8 cellular contexts compared by ENCODE assay signal in the genomic region with DNA sequence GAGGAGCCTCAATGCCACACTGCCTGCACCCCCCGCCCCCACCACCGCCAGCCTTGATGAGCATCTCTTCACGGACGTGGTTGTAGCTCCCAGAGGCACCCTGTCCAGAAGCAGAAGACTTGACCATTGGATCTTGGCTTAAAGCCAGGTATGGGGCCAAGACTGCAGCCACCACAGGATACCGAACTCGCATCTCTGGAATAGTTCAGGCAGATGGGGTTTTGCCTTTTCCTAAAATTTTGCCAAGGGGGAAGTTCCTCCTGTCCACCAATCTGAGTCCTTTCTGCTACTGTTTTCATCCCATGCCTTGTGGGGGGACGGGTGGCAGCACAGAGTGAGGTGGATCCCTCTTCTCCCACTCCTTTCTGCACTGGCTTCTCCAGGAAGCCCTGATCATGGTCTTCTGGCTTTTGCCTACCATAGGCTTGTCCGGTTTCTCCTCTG. TPM values are rescaled to one million over a fixed set of nuclear protein-coding genes. Genes with fewer than 3 reads are reported as not detected.
DNase-seq lines count a peak whose midpoint lies in the region; ATAC-seq, FAIRE-seq and TF ChIP-seq lines count a peak whose summit lies in the region.

No MANE protein-coding gene starts in this region.

- TF ChIP-seq CTCF in keratinocyte (optimal IDR thresholded peaks at IDR 0.05 in 1 of 3, IDR thresholded peaks at IDR 0.05 in 1 of 3, conservative IDR thresholded peaks at IDR 0.05 in 1 of 3; ENCODE audit: extremely low read depth in 1 of 3, insufficient read depth in 2 of 3, low read length in 3 of 3) (no peak), thoracic aorta (IDR thresholded peaks at IDR 0.05) (no peak)

- no peaks in the 10 kb centered on the region for H3K9me1 ChIP-seq in keratinocyte (ENCODE audit: control insufficient read depth, extremely low read depth, insufficient read depth, low read length)

- H3K4me1 ChIP-seq in keratinocyte (ENCODE audit: control insufficient read depth, extremely low read depth, insufficient read depth, low read length): peaks cover 74% of the 10 kb centered on the region
- peaks cover 13 to 55% of the 10 kb centered on the region in 2 donors for H3K4me1 ChIP-seq in thoracic aorta (ENCODE audit: control insufficient read depth in 1 of 2, low read depth in 2 of 2)

- peak overlapping the region; percentile 83 for H3K9ac ChIP-seq in keratinocyte (ENCODE audit: control insufficient read depth, extremely low read depth, insufficient read depth, low read length)

- peaks cover 45% of the 10 kb centered on the region for H3K4me1 Mint-ChIP-seq in activated CD4-positive, alpha-beta T cell treated with anti-CD3 and anti-CD28 coated beads, Interleukin-2, amount 10 ng/mL, durations not matched to agents 24 days and 14 days
- peaks cover 47% of the 10 kb centered on the region for H3K4me1 Mint-ChIP-seq in activated T-helper 2 cell treated with anti-CD3 and anti-CD28 coated beads, Interferon-gamma antibody, Interleukin-2, Interleukin-4, amounts not matched to agents 10 μg/mL and 5 μg/mL and 100 μg/mL, durations not matched to agents 14 hours and 24 hours and 36 hours (ENCODE audit: low read depth)

- H3K36me3 ChIP-seq in keratinocyte (ENCODE audit: control insufficient read depth in 2 of 2, extremely low read depth in 1 of 2, insufficient read depth in 2 of 2, low read length in 2 of 2) (peaks cover 0 to 5% of the 10 kb centered on the region in 2 experiments), thoracic aorta (no peaks in the 10 kb centered on the region)

- ATAC-seq in thoracic aorta (ENCODE audit: insufficient number of reproducible peaks, low FRiP score, low read depth): no peak

- no peaks in the 10 kb centered on the region for H4K20me1 ChIP-seq in keratinocyte (ENCODE audit: control insufficient read depth, extremely low read depth, insufficient read depth, low read length)

- intact Hi-C loops in activated CD4-positive, alpha-beta T cell treated with anti-CD3 and anti-CD28 coated beads, Interleukin-2, amount 10 ng/mL, durations not matched to agents 24 days and 14 days (cut with micrococcal nuclease): no loop called here
- intact Hi-C loops in activated T-helper 2 cell treated with anti-CD3 and anti-CD28 coated beads, Interferon-gamma antibody, Interleukin-2, Interleukin-4, amounts not matched to agents 10 μg/mL and 5 μg/mL and 100 μg/mL, durations not matched to agents 14 hours and 24 hours and 36 hours (cut with micrococcal nuclease): no loop called here

- dilution Hi-C loops in keratinocyte (cut with MboI; ENCODE audit: extremely low pct_ligation_motif_present, low sequenced_read_pairs): loop anchor here (10.0 kb wide), 1 partner anchor 293 kb away; no protein-coding TSS in a partner anchor

- H3K27ac ChIP-seq in keratinocyte (ENCODE audit: control insufficient read depth, insufficient read depth, low read length) (peak overlapping the region; percentile 96), thoracic aorta (peak overlapping the region; percentile 56 to 63)

- no peak for DNase-seq in activated CD4-positive, alpha-beta T cell treated with anti-CD3 and anti-CD28 coated beads, Interleukin-2, amount 10 ng/mL, durations not matched to agents 24 days and 14 days
- no peak for DNase-seq in activated CD4-positive, alpha-beta T cell treated with anti-CD3 and anti-CD28 coated beads, Interleukin-2, amount 50 U/mL, for 4 hours
- DNase-seq in activated T-helper 2 cell treated with anti-CD3 and anti-CD28 coated beads, Interferon-gamma antibody, Interleukin-2, Interleukin-4, amounts not matched to agents 10 μg/mL and 5 μg/mL and 100 μg/mL, durations not matched to agents 14 hours and 24 hours and 36 hours (ENCODE audit: low spot score): no peak
- no peak for DNase-seq in keratinocyte (ENCODE audit: low read depth, low spot score)
- no peak for DNase-seq in thoracic aorta (ENCODE audit: low spot score)
- no peak for DNase-seq in GM03348 (ENCODE audit: low spot score)
- DNase-seq in nucleus accumbens (lab: John Stamatoyannopoulos, UW): no peak
- DNase-seq in mucosa of gallbladder (ENCODE audit: low spot score): no peak

- H3K27ac Mint-ChIP-seq in activated CD4-positive, alpha-beta T cell treated with anti-CD3 and anti-CD28 coated beads, Interleukin-2, amount 10 ng/mL, durations not matched to agents 24 days and 14 days: no peak overlapping the region
- no peak overlapping the region for H3K27ac Mint-ChIP-seq in activated T-helper 2 cell treated with anti-CD3 and anti-CD28 coated beads, Interferon-gamma antibody, Interleukin-2, Interleukin-4, amounts not matched to agents 10 μg/mL and 5 μg/mL and 100 μg/mL, durations not matched to agents 14 hours and 24 hours and 36 hours

- H3K4me3 ChIP-seq in keratinocyte (ENCODE audit: control insufficient read depth in 2 of 3, extremely low read depth in 1 of 3, insufficient read depth in 2 of 3, low read depth in 1 of 3, low read length in 3 of 3): peak overlapping the region; percentile 64 to 79 (median 70)
- H3K4me3 ChIP-seq in thoracic aorta: peak overlapping the region; percentile 91

- peak overlapping the region; percentile 79 for H3K4me2 ChIP-seq in keratinocyte (ENCODE audit: control insufficient read depth, extremely low read depth, insufficient read depth, low read depth, low read length)

- H3K9me3 Mint-ChIP-seq in activated CD4-positive, alpha-beta T cell treated with anti-CD3 and anti-CD28 coated beads, Interleukin-2, amount 10 ng/mL, durations not matched to agents 24 days and 14 days: no peaks in the 10 kb centered on the region
- H3K9me3 Mint-ChIP-seq in activated T-helper 2 cell treated with anti-CD3 and anti-CD28 coated beads, Interferon-gamma antibody, Interleukin-2, Interleukin-4, amounts not matched to agents 10 μg/mL and 5 μg/mL and 100 μg/mL, durations not matched to agents 14 hours and 24 hours and 36 hours: no peaks in the 10 kb centered on the region

- peak; percentile 74 for FAIRE-seq in keratinocyte (lab: Jason Lieb, UNC)

- H3K36me3 Mint-ChIP-seq in activated CD4-positive, alpha-beta T cell treated with anti-CD3 and anti-CD28 coated beads, Interleukin-2, amount 10 ng/mL, durations not matched to agents 24 days and 14 days (ENCODE audit: low read depth): peaks cover 3% of the 10 kb centered on the region
- H3K36me3 Mint-ChIP-seq in activated T-helper 2 cell treated with anti-CD3 and anti-CD28 coated beads, Interferon-gamma antibody, Interleukin-2, Interleukin-4, amounts not matched to agents 10 μg/mL and 5 μg/mL and 100 μg/mL, durations not matched to agents 14 hours and 24 hours and 36 hours (ENCODE audit: low read depth): peaks cover 11% of the 10 kb centered on the region

- H2AFZ ChIP-seq in keratinocyte (ENCODE audit: control insufficient read depth, low read length): no peak overlapping the region

- peaks cover 23% of the 10 kb centered on the region for H3K79me2 ChIP-seq in keratinocyte (ENCODE audit: control insufficient read depth, insufficient read depth, low read length)

- H3K27me3 ChIP-seq in keratinocyte (ENCODE audit: control insufficient read depth, extremely low read depth, insufficient read depth, low read length) (no peaks in the 10 kb centered on the region), thoracic aorta (replicated peaks; ENCODE audit: insufficient read depth) (no peaks in the 10 kb centered on the region)

- H3K27me3 Mint-ChIP-seq in activated CD4-positive, alpha-beta T cell treated with anti-CD3 and anti-CD28 coated beads, Interleukin-2, amount 10 ng/mL, durations not matched to agents 24 days and 14 days: peaks cover 4% of the 10 kb centered on the region
- no peaks in the 10 kb centered on the region for H3K27me3 Mint-ChIP-seq in activated T-helper 2 cell treated with anti-CD3 and anti-CD28 coated beads, Interferon-gamma antibody, Interleukin-2, Interleukin-4, amounts not matched to agents 10 μg/mL and 5 μg/mL and 100 μg/mL, durations not matched to agents 14 hours and 24 hours and 36 hours (ENCODE audit: low read depth)

- no peaks in the 10 kb centered on the region for H3K9me3 ChIP-seq in keratinocyte (ENCODE audit: control insufficient read depth, low read depth, low read length)
- no peaks in the 10 kb centered on the region for H3K9me3 ChIP-seq in thoracic aorta

- peak overlapping the region; percentile 82 for H3K4me3 Mint-ChIP-seq in activated CD4-positive, alpha-beta T cell treated with anti-CD3 and anti-CD28 coated beads, Interleukin-2, amount 10 ng/mL, durations not matched to agents 24 days and 14 days
- peak overlapping the region; percentile 82 for H3K4me3 Mint-ChIP-seq in activated T-helper 2 cell treated with anti-CD3 and anti-CD28 coated beads, Interferon-gamma antibody, Interleukin-2, Interleukin-4, amounts not matched to agents 10 μg/mL and 5 μg/mL and 100 μg/mL, durations not matched to agents 14 hours and 24 hours and 36 hours (ENCODE audit: low read depth)

RNA-seq across cellular contexts. Expression of gene CORO6, which starts 0.9 kb away (rescaled TPM):
- 5.6 and 6.4 TPM in 2 replicates for total RNA-seq in activated CD4-positive, alpha-beta T cell treated with anti-CD3 and anti-CD28 coated beads, Interleukin-2, amount 10 ng/mL, durations not matched to agents 24 days and 14 days
- 3.1 and 3.8 TPM in 2 replicates for total RNA-seq in activated T-helper 2 cell treated with anti-CD3 and anti-CD28 coated beads, Interferon-gamma antibody, Interleukin-2, Interleukin-4, amounts not matched to agents 10 μg/mL and 5 μg/mL and 100 μg/mL, durations not matched to agents 14 hours and 24 hours and 36 hours
- polyA plus RNA-seq in keratinocyte: 20.5 to 50.9 TPM (median 28.8 TPM) in 3 replicates
- polyA plus RNA-seq in keratinocyte (2011; ENCODE audit: low read depth): 6.6 TPM
- polyA plus RNA-seq in keratinocyte (2011; cell fraction: cytosol; rRNA removed): 9.2 and 10.8 TPM in 2 replicates
- polyA plus RNA-seq in keratinocyte (2011; cell fraction: nucleus; rRNA removed): 191 and 224 TPM in 2 replicates
- 14.6 and 16.8 TPM in 2 replicates for polyA plus RNA-seq in keratinocyte (2012; ENCODE audit: low replicate concordance)
- polyA minus RNA-seq in keratinocyte: 34.8 to 68.4 TPM (median 42.9 TPM) in 3 replicates
- 17.6 TPM for polyA minus RNA-seq in keratinocyte (2011; cell fraction: cytosol; rRNA and poly(A)+ RNA removed)
- 35.6 and 40.7 TPM in 2 replicates for polyA minus RNA-seq in keratinocyte (2011; cell fraction: nucleus; rRNA and poly(A)+ RNA removed)
- total RNA-seq in thoracic aorta (10 to 100 TPM; 35.5 to 55.0 TPM), mucosa of gallbladder (12.9 TPM)

RNA-seq across cellular contexts. Expression of gene ANKRD13B, which starts 28.8 kb away (rescaled TPM):
- 43.1 and 49.8 TPM in 2 replicates for total RNA-seq in activated CD4-positive, alpha-beta T cell treated with anti-CD3 and anti-CD28 coated beads, Interleukin-2, amount 10 ng/mL, durations not matched to agents 24 days and 14 days
- total RNA-seq in activated T-helper 2 cell treated with anti-CD3 and anti-CD28 coated beads, Interferon-gamma antibody, Interleukin-2, Interleukin-4, amounts not matched to agents 10 μg/mL and 5 μg/mL and 100 μg/mL, durations not matched to agents 14 hours and 24 hours and 36 hours: 34.1 and 41.6 TPM in 2 replicates
- polyA plus RNA-seq in keratinocyte: 3.7 to 6.5 TPM (median 5.0 TPM) in 3 replicates
- polyA plus RNA-seq in keratinocyte (2011; ENCODE audit: low read depth): 3.7 TPM
- 2.8 and 5.7 TPM in 2 replicates for polyA plus RNA-seq in keratinocyte (2011; cell fraction: cytosol; rRNA removed)
- polyA plus RNA-seq in keratinocyte (2011; cell fraction: nucleus; rRNA removed): 13.0 and 14.3 TPM in 2 replicates
- 6.7 and 7.8 TPM in 2 replicates for polyA plus RNA-seq in keratinocyte (2012; ENCODE audit: low replicate concordance)
- polyA minus RNA-seq in keratinocyte: 4.8 to 12.7 TPM (median 5.3 TPM) in 3 replicates
- polyA minus RNA-seq in keratinocyte (2011; cell fraction: cytosol; rRNA and poly(A)+ RNA removed): 12.9 TPM
- 6.2 and 9.9 TPM in 2 replicates for polyA minus RNA-seq in keratinocyte (2011; cell fraction: nucleus; rRNA and poly(A)+ RNA removed)
- total RNA-seq in thoracic aorta: 10 to 100 TPM; 11.5 to 35.5 TPM
- total RNA-seq in mucosa of gallbladder: 13.4 TPM

RNA-seq across cellular contexts. Expression of gene GIT1, which starts 32.3 kb away (rescaled TPM):
- total RNA-seq in activated CD4-positive, alpha-beta T cell treated with anti-CD3 and anti-CD28 coated beads, Interleukin-2, amount 10 ng/mL, durations not matched to agents 24 days and 14 days: 91.3 and 91.4 TPM in 2 replicates
- 67.3 and 72.4 TPM in 2 replicates for total RNA-seq in activated T-helper 2 cell treated with anti-CD3 and anti-CD28 coated beads, Interferon-gamma antibody, Interleukin-2, Interleukin-4, amounts not matched to agents 10 μg/mL and 5 μg/mL and 100 μg/mL, durations not matched to agents 14 hours and 24 hours and 36 hours
- 35.9 to 42.7 TPM (median 37.9 TPM) in 3 replicates for polyA plus RNA-seq in keratinocyte
- polyA plus RNA-seq in keratinocyte (2011; ENCODE audit: low read depth): 34.5 TPM
- polyA plus RNA-seq in keratinocyte (2011; cell fraction: cytosol; rRNA removed): 26.3 and 43.3 TPM in 2 replicates
- polyA plus RNA-seq in keratinocyte (2011; cell fraction: nucleus; rRNA removed): 55.9 and 64.8 TPM in 2 replicates
- 28.3 and 36.4 TPM in 2 replicates for polyA plus RNA-seq in keratinocyte (2012; ENCODE audit: low replicate concordance)
- polyA minus RNA-seq in keratinocyte: 43.0 to 93.0 TPM (median 49.5 TPM) in 3 replicates
- polyA minus RNA-seq in keratinocyte (2011; cell fraction: cytosol; rRNA and poly(A)+ RNA removed): 58.7 TPM
- 36.5 and 45.9 TPM in 2 replicates for polyA minus RNA-seq in keratinocyte (2011; cell fraction: nucleus; rRNA and poly(A)+ RNA removed)
- total RNA-seq in thoracic aorta (10 to 100 TPM; 24.1 to 35.3 TPM), mucosa of gallbladder (56.1 TPM)

RNA-seq across cellular contexts. Expression of gene TP53I13, which starts 53.3 kb away (rescaled TPM):
- 69.7 and 77.9 TPM in 2 replicates for total RNA-seq in activated CD4-positive, alpha-beta T cell treated with anti-CD3 and anti-CD28 coated beads, Interleukin-2, amount 10 ng/mL, durations not matched to agents 24 days and 14 days
- 78.2 and 84.8 TPM in 2 replicates for total RNA-seq in activated T-helper 2 cell treated with anti-CD3 and anti-CD28 coated beads, Interferon-gamma antibody, Interleukin-2, Interleukin-4, amounts not matched to agents 10 μg/mL and 5 μg/mL and 100 μg/mL, durations not matched to agents 14 hours and 24 hours and 36 hours
- polyA plus RNA-seq in keratinocyte: 11.9 to 34.7 TPM (median 14.5 TPM) in 3 replicates
- polyA plus RNA-seq in keratinocyte (2011; ENCODE audit: low read depth): 4.4 TPM
- polyA plus RNA-seq in keratinocyte (2011; cell fraction: cytosol; rRNA removed): 5.8 and 16.5 TPM in 2 replicates
- 71.4 and 101 TPM in 2 replicates for polyA plus RNA-seq in keratinocyte (2011; cell fraction: nucleus; rRNA removed)
- polyA plus RNA-seq in keratinocyte (2012; ENCODE audit: low replicate concordance): 17.7 and 24.8 TPM in 2 replicates
- polyA minus RNA-seq in keratinocyte: 10.9 to 22.2 TPM (median 13.1 TPM) in 3 replicates
- 39.5 TPM for polyA minus RNA-seq in keratinocyte (2011; cell fraction: cytosol; rRNA and poly(A)+ RNA removed)
- polyA minus RNA-seq in keratinocyte (2011; cell fraction: nucleus; rRNA and poly(A)+ RNA removed): 21.7 and 26.6 TPM in 2 replicates
- total RNA-seq in thoracic aorta (10 to 100 TPM; 54.4 to 92.6 TPM), mucosa of gallbladder (109 TPM)

RNA-seq across cellular contexts. Expression of gene ABHD15, which starts 54.9 kb away (rescaled TPM):
- total RNA-seq in activated CD4-positive, alpha-beta T cell treated with anti-CD3 and anti-CD28 coated beads, Interleukin-2, amount 10 ng/mL, durations not matched to agents 24 days and 14 days: 20.0 and 20.1 TPM in 2 replicates
- 19.5 and 20.2 TPM in 2 replicates for total RNA-seq in activated T-helper 2 cell treated with anti-CD3 and anti-CD28 coated beads, Interferon-gamma antibody, Interleukin-2, Interleukin-4, amounts not matched to agents 10 μg/mL and 5 μg/mL and 100 μg/mL, durations not matched to agents 14 hours and 24 hours and 36 hours
- 6.2 to 6.9 TPM (median 6.8 TPM) in 3 replicates for polyA plus RNA-seq in keratinocyte
- polyA plus RNA-seq in keratinocyte (2011; ENCODE audit: low read depth): 1.5 TPM
- polyA plus RNA-seq in keratinocyte (2011; cell fraction: cytosol; rRNA removed): 5.3 and 5.5 TPM in 2 replicates
- 11.2 and 11.7 TPM in 2 replicates for polyA plus RNA-seq in keratinocyte (2011; cell fraction: nucleus; rRNA removed)
- 2.8 and 7.5 TPM in 2 replicates for polyA plus RNA-seq in keratinocyte (2012; ENCODE audit: low replicate concordance)
- 9.9 to 13.5 TPM (median 13.0 TPM) in 3 replicates for polyA minus RNA-seq in keratinocyte
- polyA minus RNA-seq in keratinocyte (2011; cell fraction: cytosol; rRNA and poly(A)+ RNA removed): 12.3 TPM
- 12.8 and 13.8 TPM in 2 replicates for polyA minus RNA-seq in keratinocyte (2011; cell fraction: nucleus; rRNA and poly(A)+ RNA removed)
- 10 to 100 TPM; 11.3 to 24.0 TPM for total RNA-seq in thoracic aorta
- total RNA-seq in mucosa of gallbladder: 23.7 TPM
